ENCODE assay signal across 19 cellular contexts in the genomic region with DNA sequence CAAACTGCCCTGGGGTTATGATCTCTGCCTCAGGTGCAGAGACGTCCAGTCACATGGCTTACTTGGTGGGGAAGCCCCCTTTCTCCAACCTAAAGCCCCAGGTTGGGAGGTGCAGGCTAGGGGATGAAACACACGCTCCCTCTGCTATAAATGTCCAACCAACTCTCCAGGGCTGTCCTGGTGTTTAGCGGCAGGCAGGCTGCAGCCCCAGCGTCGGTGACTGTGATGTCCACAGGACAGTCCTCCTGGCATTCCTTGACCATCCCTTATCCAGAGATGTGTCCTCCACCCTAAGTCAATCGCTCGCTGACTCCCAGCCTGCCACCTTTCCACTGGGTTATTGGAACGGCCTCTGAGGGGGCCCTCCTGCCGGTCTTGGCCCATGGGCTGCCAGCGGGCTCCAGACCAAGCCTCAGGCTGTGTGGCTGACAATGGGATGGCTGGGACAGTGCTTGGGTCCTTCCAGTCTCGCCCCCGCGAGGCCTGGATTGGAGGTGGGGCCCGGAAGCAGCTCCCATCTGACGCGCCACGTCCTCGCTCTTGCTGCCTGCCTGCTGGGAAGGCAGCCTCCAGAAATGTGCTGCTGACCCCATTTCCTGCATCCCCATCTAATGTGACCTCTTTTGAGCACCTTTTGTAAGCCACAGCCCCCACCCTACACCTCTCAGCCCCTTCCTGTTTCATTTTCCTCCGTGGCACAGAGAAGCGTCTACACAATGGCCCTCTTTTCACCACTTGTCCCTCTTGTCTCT.
"Had no signal": no experiment of that assay in that cellular context is flagged by ENCODE, and none has a peak within 500 bp of the region (broad histone marks: within the 10 kb centered on the region; RNA-seq: fewer than 3 reads in every experiment).

No MANE protein-coding gene starts in this region.

- H3K4me1 Mint-ChIP-seq: activated CD4-positive, alpha-beta T cell treated with anti-CD3 and anti-CD28 coated beads for 36 hours; stimulated activated naive CD8-positive, alpha-beta T cell treated with anti-CD3 and anti-CD28 coated beads, Interleukin-15, amount 100 ng/mL, for 72 hours had no signal

- H3K9me3 ChIP-seq: colonic mucosa, heart left ventricle, psoas muscle, right lobe of liver had no signal

- H3K27me3 Mint-ChIP-seq: brain had no signal

- ATAC-seq: activated CD4-positive, alpha-beta T cell treated with anti-CD3 and anti-CD28 coated beads for 36 hours; heart left ventricle; natural killer cell treated with Interleukin-12 subunit alpha and Interleukin-12 subunit beta and Interleukin-15 and Interleukin-18, amount 100 ng/mL, for 72 hours; psoas muscle; right lobe of liver; stimulated activated naive CD8-positive, alpha-beta T cell treated with anti-CD3 and anti-CD28 coated beads, Interleukin-15, amount 100 ng/mL, for 72 hours; WTC11 had no signal

- H3K9me3 Mint-ChIP-seq: natural killer cell treated with Interleukin-12 subunit alpha and Interleukin-12 subunit beta and Interleukin-15 and Interleukin-18, amount 100 ng/mL, for 72 hours; stimulated activated naive CD8-positive, alpha-beta T cell treated with anti-CD3 and anti-CD28 coated beads, Interleukin-15, amount 100 ng/mL, for 72 hours; T-helper 2 cell treated with Interferon-gamma antibody and Interleukin-4, amounts not matched to agents 5 μg/mL and 100 μg/mL, for 36 hours; WTC11 had no signal

- H3K27ac Mint-ChIP-seq: activated CD4-positive, alpha-beta T cell treated with anti-CD3 and anti-CD28 coated beads for 36 hours; natural killer cell treated with Interleukin-12 subunit alpha and Interleukin-12 subunit beta and Interleukin-15 and Interleukin-18, amount 100 ng/mL, for 72 hours; stimulated activated naive CD8-positive, alpha-beta T cell treated with anti-CD3 and anti-CD28 coated beads, Interleukin-15, amount 100 ng/mL, for 72 hours; T-helper 2 cell treated with Interferon-gamma antibody and Interleukin-4, amounts not matched to agents 5 μg/mL and 100 μg/mL, for 36 hours; WTC11 had no signal

- DNase-seq: activated CD4-positive, alpha-beta T cell treated with anti-CD3 and anti-CD28 coated beads for 36 hours; activated CD4-positive, alpha-beta T cell treated with anti-CD3 and anti-CD28 coated beads, Interleukin-2, amount 50 U/mL, for 48 hours; activated naive CD4-positive, alpha-beta T cell; activated T-cell treated with anti-CD3 and anti-CD28 coated beads for 4 hours; central memory CD4-positive, alpha-beta T cell; colonic mucosa; kidney glomerular epithelial cell; small intestine; stimulated activated CD4-positive, alpha-beta T cell treated with anti-CD3 and anti-CD28 coated beads, Interleukin-4, amount 100 ng/mL, for 1 hour; stimulated activated naive CD8-positive, alpha-beta T cell treated with anti-CD3 and anti-CD28 coated beads, Interleukin-15, amount 100 ng/mL, for 72 hours; trophoblast cell had no signal

- H3K36me3 ChIP-seq: colonic mucosa, heart left ventricle, right lobe of liver had no signal

- H3K4me3 Mint-ChIP-seq: activated CD4-positive, alpha-beta T cell treated with anti-CD3 and anti-CD28 coated beads for 36 hours; brain; natural killer cell treated with Interleukin-12 subunit alpha and Interleukin-12 subunit beta and Interleukin-15 and Interleukin-18, amount 100 ng/mL, for 72 hours; stimulated activated naive CD8-positive, alpha-beta T cell treated with anti-CD3 and anti-CD28 coated beads, Interleukin-15, amount 100 ng/mL, for 72 hours; T-helper 2 cell treated with Interferon-gamma antibody and Interleukin-4, amounts not matched to agents 5 μg/mL and 100 μg/mL, for 36 hours; WTC11 had no signal

- H3K27me3 ChIP-seq: right lobe of liver had no signal

- H3K4me3 ChIP-seq: colonic mucosa, heart left ventricle, lung, psoas muscle, right lobe of liver had no signal

- H3K27ac ChIP-seq: colonic mucosa, heart left ventricle, psoas muscle, right lobe of liver had no signal

- H3K36me3 Mint-ChIP-seq: brain; natural killer cell treated with Interleukin-12 subunit alpha and Interleukin-12 subunit beta and Interleukin-15 and Interleukin-18, amount 100 ng/mL, for 72 hours; WTC11 had no signal

- H3K4me1 ChIP-seq: colonic mucosa, psoas muscle, right lobe of liver had no signal
